9 cellular contexts compared by ENCODE assay signal in the genomic region with DNA sequence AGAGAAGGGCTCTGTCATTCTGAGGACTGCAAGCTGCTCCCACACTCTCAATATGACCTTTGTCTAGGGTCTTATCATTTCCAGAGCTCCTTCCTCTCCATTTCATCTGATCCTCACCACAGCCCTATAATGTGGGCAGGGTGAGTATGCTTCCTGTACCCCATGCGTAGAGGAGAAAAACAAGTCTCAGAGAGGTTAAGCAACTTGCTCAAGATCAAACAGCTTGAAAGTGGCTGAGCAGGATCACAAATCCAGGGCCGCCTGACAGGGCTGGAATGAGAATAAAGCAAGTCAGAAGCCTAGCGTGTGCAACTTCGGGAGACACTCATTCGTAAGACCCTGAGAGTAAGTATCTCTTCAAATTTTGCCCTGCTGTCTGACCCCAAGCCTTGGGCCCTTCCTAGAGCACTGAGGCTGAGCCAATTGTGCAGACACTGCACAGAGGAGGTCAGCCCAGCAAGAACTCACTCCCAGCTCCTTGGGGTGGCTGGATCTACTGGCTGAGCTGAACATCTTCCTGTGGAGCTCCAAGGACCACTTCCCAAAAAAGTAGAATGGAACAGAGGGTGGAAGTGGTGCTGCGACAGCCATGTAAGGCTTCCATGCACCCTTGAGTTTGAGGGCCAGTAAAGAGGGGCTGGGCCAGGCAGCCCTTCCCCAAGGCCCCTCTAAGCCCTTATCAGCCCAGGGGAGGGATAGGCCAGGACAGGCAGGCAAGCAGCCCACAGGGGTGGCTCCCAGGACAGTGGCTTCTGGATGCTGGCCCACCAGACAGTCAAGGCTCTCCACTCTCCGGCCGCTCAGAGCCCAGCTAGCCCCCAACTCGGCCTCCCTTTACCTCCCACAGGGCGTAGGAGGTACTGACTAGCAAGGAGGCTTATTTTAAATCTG. TPM values are rescaled to one million over a fixed set of nuclear protein-coding genes. Genes with fewer than 3 reads are reported as not detected.
DNase-seq lines count a peak whose midpoint lies in the region; ATAC-seq lines count a peak whose summit lies in the region.
"Had no signal": no experiment of that assay in that cellular context is flagged by ENCODE, and none has a peak within 500 bp of the region (broad histone marks: within the 10 kb centered on the region; RNA-seq: fewer than 3 reads in every experiment).

No MANE protein-coding gene starts in this region.

- POLR2A ChIA-PET in activated naive CD8-positive, alpha-beta T cell treated with anti-CD3 and anti-CD28 coated beads, Interleukin-2, amount 10 ng/mL, durations not matched to agents 7 days and 5 days (lab: Charles Lee) = interaction anchor here (0.5 to 7.5 kb wide), 14 partner anchors 9 to 838 kb away, joined by 3 to 194 read pairs (median 5); partner anchors contain the start of gene ZFP36L1

- peak; percentile 80 for DNase-seq in stimulated activated CD4-positive, alpha-beta T cell treated with anti-CD3 and anti-CD28 coated beads, Interleukin-1b, Interleukin-23, amount 100 ng/mL, for 48 hours
- DNase-seq in stimulated activated CD4-positive, alpha-beta T cell treated with anti-CD3 and anti-CD28 coated beads, Interleukin-12 subunit alpha, Interleukin-12 subunit beta, amount 100 ng/mL, for 4 hours = no peak
- DNase-seq in activated naive CD8-positive, alpha-beta T cell treated with anti-CD3 and anti-CD28 coated beads, Interleukin-2, amount 10 ng/mL, durations not matched to agents 7 days and 5 days = no peak
- no peak for DNase-seq in natural killer cell treated with Interleukin-12 subunit alpha and Interleukin-12 subunit beta and Interleukin-15 and Interleukin-18, amount 100 ng/mL, for 72 hours (ENCODE audit: low spot score)
- DNase-seq in NCI-H524 treated with DMSO at 0.1 percent for 48 hours (lab: John Stamatoyannopoulos, UW) (no peak), DMS153 (lab: John Stamatoyannopoulos, UW) (no peak), Karpas-422 (no peak)
- DNase-seq: foreskin fibroblast had no signal

- H3K27ac ChIP-seq in Karpas-422 (ENCODE audit: low read length) = no peak overlapping the region

- H3K79me2 ChIP-seq in Karpas-422 (ENCODE audit: low read length) = no peaks in the 10 kb centered on the region

- peaks cover 74% of the 10 kb centered on the region for H3K4me1 Mint-ChIP-seq in activated naive CD8-positive, alpha-beta T cell treated with anti-CD3 and anti-CD28 coated beads, Interleukin-2, amount 10 ng/mL, durations not matched to agents 7 days and 5 days
- peaks cover 59 to 61% of the 10 kb centered on the region in 2 donors for H3K4me1 Mint-ChIP-seq in natural killer cell treated with Interleukin-12 subunit alpha and Interleukin-12 subunit beta and Interleukin-15 and Interleukin-18, amount 100 ng/mL, for 72 hours (ENCODE audit: low read depth in 2 of 2)

- H3K9ac ChIP-seq in Karpas-422 (ENCODE audit: low read length) = no peak overlapping the region

- no peaks in the 10 kb centered on the region for H3K27me3 Mint-ChIP-seq in activated naive CD8-positive, alpha-beta T cell treated with anti-CD3 and anti-CD28 coated beads, Interleukin-2, amount 10 ng/mL, durations not matched to agents 7 days and 5 days
- no peaks in the 10 kb centered on the region for H3K27me3 Mint-ChIP-seq in natural killer cell treated with Interleukin-12 subunit alpha and Interleukin-12 subunit beta and Interleukin-15 and Interleukin-18, amount 100 ng/mL, for 72 hours

- H3K9me2 ChIP-seq in Karpas-422 (replicated peaks; ENCODE audit: insufficient read depth, low read length) = no peaks in the 10 kb centered on the region

- peak overlapping the region; percentile 86 for H3K4me3 Mint-ChIP-seq in activated naive CD8-positive, alpha-beta T cell treated with anti-CD3 and anti-CD28 coated beads, Interleukin-2, amount 10 ng/mL, durations not matched to agents 7 days and 5 days
- H3K4me3 Mint-ChIP-seq in natural killer cell treated with Interleukin-12 subunit alpha and Interleukin-12 subunit beta and Interleukin-15 and Interleukin-18, amount 100 ng/mL, for 72 hours = no peak overlapping the region

- peaks cover 11% of the 10 kb centered on the region; the same call in 1 of the 2 replicates for H4K20me1 ChIP-seq in Karpas-422 (ENCODE audit: insufficient read depth, low read depth, low read length)

- H3K4me2 ChIP-seq in Karpas-422 (ENCODE audit: low read depth, low read length, poor library complexity, severe bottlenecking) = no peak overlapping the region

- H2AFZ ChIP-seq in Karpas-422 (ENCODE audit: low read length) = no peak overlapping the region

- no peaks in the 10 kb centered on the region for H3K36me3 Mint-ChIP-seq in activated naive CD8-positive, alpha-beta T cell treated with anti-CD3 and anti-CD28 coated beads, Interleukin-2, amount 10 ng/mL, durations not matched to agents 7 days and 5 days
- no peaks in the 10 kb centered on the region for H3K36me3 Mint-ChIP-seq in natural killer cell treated with Interleukin-12 subunit alpha and Interleukin-12 subunit beta and Interleukin-15 and Interleukin-18, amount 100 ng/mL, for 72 hours

- H3K27ac Mint-ChIP-seq in activated naive CD8-positive, alpha-beta T cell treated with anti-CD3 and anti-CD28 coated beads, Interleukin-2, amount 10 ng/mL, durations not matched to agents 7 days and 5 days = peak overlapping the region; percentile 96
- peak overlapping the region in 1 of 2 donors; percentile 50 for H3K27ac Mint-ChIP-seq in natural killer cell treated with Interleukin-12 subunit alpha and Interleukin-12 subunit beta and Interleukin-15 and Interleukin-18, amount 100 ng/mL, for 72 hours

- H3K4me1 ChIP-seq in Karpas-422 (ENCODE audit: low read length) = no peaks in the 10 kb centered on the region

- no peaks in the 10 kb centered on the region for H3K27me3 ChIP-seq in Karpas-422 (ENCODE audit: low read length)

- no peaks in the 10 kb centered on the region for H3K9me3 ChIP-seq in Karpas-422 (ENCODE audit: low read length)

- peak; percentile 34 for ATAC-seq in activated naive CD8-positive, alpha-beta T cell treated with anti-CD3 and anti-CD28 coated beads, Interleukin-2, amount 10 ng/mL, durations not matched to agents 7 days and 5 days (ENCODE audit: low read depth)
- ATAC-seq in natural killer cell treated with Interleukin-12 subunit alpha and Interleukin-12 subunit beta and Interleukin-15 and Interleukin-18, amount 100 ng/mL, for 72 hours = peak; percentile 49 to 74
- ATAC-seq in HG03460 (IDR thresholded peaks at IDR 0.05; ENCODE audit: unreplicated experiment) = no peak

- H3K9me3 Mint-ChIP-seq in activated naive CD8-positive, alpha-beta T cell treated with anti-CD3 and anti-CD28 coated beads, Interleukin-2, amount 10 ng/mL, durations not matched to agents 7 days and 5 days = no peaks in the 10 kb centered on the region
- no peaks in the 10 kb centered on the region for H3K9me3 Mint-ChIP-seq in natural killer cell treated with Interleukin-12 subunit alpha and Interleukin-12 subunit beta and Interleukin-15 and Interleukin-18, amount 100 ng/mL, for 72 hours

- no peak overlapping the region for H3K4me3 ChIP-seq in Karpas-422 (ENCODE audit: low read length)

- H3K36me3 ChIP-seq in Karpas-422 (ENCODE audit: insufficient read depth, low read length) = peaks cover under 1% of the 10 kb centered on the region; the same call in 1 of the 2 replicates

RNA-seq across cellular contexts. Expression of gene ZFP36L1, which starts 10.5 kb away (rescaled TPM):
- 100 to 1,000 TPM; 114 to 130 TPM for total RNA-seq in activated naive CD8-positive, alpha-beta T cell treated with anti-CD3 and anti-CD28 coated beads, Interleukin-2, amount 10 ng/mL, durations not matched to agents 7 days and 5 days
- 10 to 100 TPM; 42.4 to 94.9 TPM for total RNA-seq in natural killer cell treated with Interleukin-12 subunit alpha and Interleukin-12 subunit beta and Interleukin-15 and Interleukin-18, amount 100 ng/mL, for 72 hours
- 76.8 and 118 TPM in 2 replicates for total RNA-seq in Karpas-422 (2014; rRNA removed; shearing (Covaris generic); ENCODE audit: low replicate concordance)
